In the genomic region with DNA sequence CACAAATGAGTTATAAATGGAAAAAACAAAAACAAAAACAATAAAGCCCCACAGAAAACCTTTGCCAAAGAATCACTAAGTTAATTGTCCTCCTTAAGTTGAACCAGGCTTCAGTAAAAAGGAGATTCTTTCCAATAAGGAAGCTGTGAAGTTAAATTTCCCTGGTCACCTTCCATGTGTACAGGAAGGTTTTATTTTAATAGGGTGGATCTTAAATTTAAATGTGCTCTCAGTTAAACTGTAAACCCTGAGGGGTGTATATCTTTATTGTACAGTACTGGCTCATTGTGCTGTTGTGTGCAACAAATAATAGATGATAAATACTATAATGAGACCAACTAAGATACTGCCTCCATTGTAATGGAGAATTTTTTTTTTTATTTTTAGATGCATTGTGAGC, we compare ENCODE assay signal across 37 cellular contexts.
DNase-seq lines count a peak whose midpoint lies in the region; ATAC-seq, FAIRE-seq and TF ChIP-seq lines count a peak whose summit lies in the region.
"Had no signal": no experiment of that assay in that cellular context is flagged by ENCODE, and none has a peak within 500 bp of the region (broad histone marks: within the 10 kb centered on the region; RNA-seq: fewer than 3 reads in every experiment).

No MANE protein-coding gene starts in this region.

- no peak overlapping the region for H3K27ac ChIP-seq in GM23338 (ENCODE audit: low read depth)
- H3K27ac ChIP-seq: 22Rv1; A549; BLaER1; BLaER1 treated with 17β-estradiol and CSF1 and Interleukin-3, amounts not matched to agents 10 nM and 100 nM; C4-2B had no signal

- no peak for TF ChIP-seq POLR2A in GM12891 (IDR thresholded peaks at IDR 0.05; ENCODE audit: low read depth, low read length)

- no peaks in the 10 kb centered on the region for H3K9me3 Mint-ChIP-seq in GM23338
- H3K9me3 Mint-ChIP-seq: CD4-positive, alpha-beta memory T cell; CD4-positive, alpha-beta T cell; CD8-positive, alpha-beta memory T cell; CD8-positive, alpha-beta T cell had no signal

- no peaks in the 10 kb centered on the region for H4K20me1 ChIP-seq in GM23338 (replicated peaks; ENCODE audit: insufficient read depth)
- H4K20me1 ChIP-seq: BLaER1; BLaER1 treated with 17β-estradiol and CSF1 and Interleukin-3, amounts not matched to agents 10 nM and 100 nM had no signal

- 0 out of 2 replicates have a peak overlapping the region, but pooled peaks have one; percentile 25 for H3K27ac Mint-ChIP-seq in GM23338
- H3K27ac Mint-ChIP-seq: B cell; CD14-positive monocyte; CD4-positive, alpha-beta memory T cell; CD4-positive, alpha-beta T cell; CD4-positive, CD25-positive, alpha-beta regulatory T cell; CD8-positive, alpha-beta memory T cell; CD8-positive, alpha-beta T cell had no signal

- H3K4me2 ChIP-seq in GM23338: no peak overlapping the region
- H3K4me2 ChIP-seq: A549; BLaER1; BLaER1 treated with 17β-estradiol and CSF1 and Interleukin-3, amounts not matched to agents 10 nM and 100 nM had no signal

- H3K9me2 ChIP-seq in GM23338 (ENCODE audit: insufficient read depth): no peaks in the 10 kb centered on the region

- H3F3A ChIP-seq in GM23338 (replicated peaks; ENCODE audit: low read depth): no peaks in the 10 kb centered on the region

- H3K4me1 ChIP-seq in GM23338 (ENCODE audit: insufficient read depth) (peaks cover 15% of the 10 kb centered on the region), mucosa of descending colon (ENCODE audit: low read depth) (no peaks in the 10 kb centered on the region)
- H3K4me1 ChIP-seq: A549; BE2C; BLaER1; BLaER1 treated with 17β-estradiol and CSF1 and Interleukin-3, amounts not matched to agents 10 nM and 100 nM; Caco-2 had no signal

- no peak for ATAC-seq in GM23338
- ATAC-seq in left colon: peak; percentile 82
- ATAC-seq in mucosa of descending colon: peak; percentile 76
- no peak for ATAC-seq in HG03354 (IDR thresholded peaks at IDR 0.05; ENCODE audit: poor library complexity, severe bottlenecking, unreplicated experiment)
- ATAC-seq: A549; CD8-positive, alpha-beta T cell had no signal

- peak; percentile 89 for FAIRE-seq in endometrium (lab: Jason Lieb, UNC)
- no peak for FAIRE-seq in GM12891 (lab: Jason Lieb, UNC)
- FAIRE-seq: A204.1, A549, D721Med had no signal

- no peaks in the 10 kb centered on the region for H3K79me2 ChIP-seq in GM23338 (replicated peaks; ENCODE audit: insufficient read depth)

- H3K36me3 ChIP-seq in GM23338 (ENCODE audit: insufficient read depth) (no peaks in the 10 kb centered on the region), mucosa of descending colon (ENCODE audit: low read depth) (no peaks in the 10 kb centered on the region)
- H3K36me3 ChIP-seq: BE2C; BLaER1; BLaER1 treated with 17β-estradiol and CSF1 and Interleukin-3, amounts not matched to agents 10 nM and 100 nM had no signal

- H3K9me3 ChIP-seq in mucosa of descending colon: no peaks in the 10 kb centered on the region
- H3K9me3 ChIP-seq: A549; BE2C; BLaER1; BLaER1 treated with 17β-estradiol and CSF1 and Interleukin-3, amounts not matched to agents 10 nM and 100 nM; Caco-2 had no signal

- TF ChIP-seq CTCF in GM23338 (conservative IDR thresholded peaks at IDR 0.05; ENCODE audit: low read depth in 2 of 2): no peak
- no peak for TF ChIP-seq CTCF in mucosa of descending colon (IDR thresholded peaks at IDR 0.05)

- no peak overlapping the region for H3K4me3 Mint-ChIP-seq in GM23338
- H3K4me3 Mint-ChIP-seq: B cell; CD14-positive monocyte; CD4-positive, alpha-beta memory T cell; CD4-positive, alpha-beta T cell; CD8-positive, alpha-beta memory T cell; CD8-positive, alpha-beta T cell had no signal

- H3K4me3 ChIP-seq in GM23338 (no peak overlapping the region), mucosa of descending colon (no peak overlapping the region)
- H3K4me3 ChIP-seq: A549; BLaER1; BLaER1 treated with 17β-estradiol and CSF1 and Interleukin-3, amounts not matched to agents 10 nM and 100 nM had no signal

- no peaks in the 10 kb centered on the region for H3K27me3 ChIP-seq in GM23338 (ENCODE audit: insufficient read depth)
- H3K27me3 ChIP-seq: BE2C; BLaER1; BLaER1 treated with 17β-estradiol and CSF1 and Interleukin-3, amounts not matched to agents 10 nM and 100 nM had no signal

- no peaks in the 10 kb centered on the region for H3K36me3 Mint-ChIP-seq in GM23338 (ENCODE audit: low read depth)
- H3K36me3 Mint-ChIP-seq: CD14-positive monocyte; CD4-positive, alpha-beta memory T cell; CD4-positive, CD25-positive, alpha-beta regulatory T cell; CD8-positive, alpha-beta memory T cell; CD8-positive, alpha-beta T cell had no signal

- peaks cover 23% of the 10 kb centered on the region for H3K4me1 Mint-ChIP-seq in GM23338
- H3K4me1 Mint-ChIP-seq: B cell; CD14-positive monocyte; CD4-positive, alpha-beta memory T cell; CD4-positive, CD25-positive, alpha-beta regulatory T cell; CD8-positive, alpha-beta memory T cell had no signal

- H2AFZ ChIP-seq in GM23338: no peak overlapping the region

- intact Hi-C loops in left colon (cut with DNase I, micrococcal nuclease) (no loop called here), mucosa of descending colon (cut with DNase I, micrococcal nuclease) (no loop called here)

- DNase-seq in GM23338 (ENCODE audit: low spot score): no peak
- no peak for DNase-seq in left colon
- DNase-seq in mucosa of descending colon: no peak
- no peak for DNase-seq in glomerular visceral epithelial cell (ENCODE audit: extremely low spot score)
- DNase-seq in SK-N-DZ (ENCODE audit: low spot score): no peak
- no peak for DNase-seq in GM12891 (ENCODE audit: insufficient read length, low spot score)
- DNase-seq: 8988T; ACHN; AML-193; BE2C; C1 segment of cervical spinal cord; Caco-2; Calu3; CD4-positive, alpha-beta memory T cell; CD4-positive, alpha-beta T cell; CD4-positive, CD25-positive, alpha-beta regulatory T cell; CD8-positive, alpha-beta memory T cell; CD8-positive, alpha-beta T cell; COR-L47; DMS 273 treated with DMSO at 0.1 percent for 48 hours; DMS153; DMS53; DMS79; DMS79 treated with DMSO at 0.1 percent for 48 hours; DND-41; EL had no signal

- H3K27me3 Mint-ChIP-seq in GM23338 (ENCODE audit: insufficient read depth, low read depth, poor library complexity): peaks cover 3% of the 10 kb centered on the region

TF ChIP-seq in GM23338, 12 proteins besides CTCF, POLR2A, EP300 and RAD21 (continues in another document):
- TF ChIP-seq ZNF331 (CRISPR knock-in tag; IDR thresholded peaks at IDR 0.05; ENCODE audit: low read depth): no peak
- no peak for TF ChIP-seq JUNB (IDR thresholded peaks at IDR 0.05; ENCODE audit: unreplicated experiment)
- TF ChIP-seq, protein P1, sequence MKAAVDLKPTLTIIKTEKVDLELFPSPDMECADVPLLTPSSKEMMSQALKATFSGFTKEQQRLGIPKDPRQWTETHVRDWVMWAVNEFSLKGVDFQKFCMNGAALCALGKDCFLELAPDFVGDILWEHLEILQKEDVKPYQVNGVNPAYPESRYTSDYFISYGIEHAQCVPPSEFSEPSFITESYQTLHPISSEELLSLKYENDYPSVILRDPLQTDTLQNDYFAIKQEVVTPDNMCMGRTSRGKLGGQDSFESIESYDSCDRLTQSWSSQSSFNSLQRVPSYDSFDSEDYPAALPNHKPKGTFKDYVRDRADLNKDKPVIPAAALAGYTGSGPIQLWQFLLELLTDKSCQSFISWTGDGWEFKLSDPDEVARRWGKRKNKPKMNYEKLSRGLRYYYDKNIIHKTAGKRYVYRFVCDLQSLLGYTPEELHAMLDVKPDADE (IDR thresholded peaks at IDR 0.05): no peak
- TF ChIP-seq CREB1 (CRISPR knock-in tag; IDR thresholded peaks at IDR 0.05; ENCODE audit: low read depth): no peak
- no peak for TF ChIP-seq EZH2 (IDR thresholded peaks at IDR 0.05; ENCODE audit: low read depth, unreplicated experiment)
- TF ChIP-seq POLR2AphosphoS5 (IDR thresholded peaks at IDR 0.05; ENCODE audit: low read depth): no peak

TF ChIP-seq in GM12891, 5 proteins besides CTCF, POLR2A, EP300 and RAD21:
- TF ChIP-seq POLR2AphosphoS5 (IDR thresholded peaks at IDR 0.05; ENCODE audit: low read depth, low read length) (no peak), POU2F2 (IDR thresholded peaks at IDR 0.05; ENCODE audit: low read depth, low read length) (no peak), SPI1 (IDR thresholded peaks at IDR 0.05; ENCODE audit: low read depth, low read length) (no peak), PAX5 (IDR thresholded peaks at IDR 0.05; ENCODE audit: insufficient read depth, low read length, severe bottlenecking) (no peak), TAF1 (IDR thresholded peaks at IDR 0.05; ENCODE audit: low read depth, low read length) (no peak)
TF ChIP-seq in GM12891: peak in this region for 0.

Comparison
In these comparisons a context has a peak if more than half of its experiments do, and no peak if none do; other contexts are left out.
1. ATAC-seq: peak in left colon (single experiment) and mucosa of descending colon (single experiment); none in GM23338 (single experiment) and HG03354 (single experiment).